Comparison of ENCODE assay signal across 8 cellular contexts in genomic region chr2:235666240-235666781, GRCh38.
DNase-seq lines count a peak whose midpoint lies in the region; ATAC-seq and TF ChIP-seq lines count a peak whose summit lies in the region.

No MANE protein-coding gene starts in this region.

- H3K9ac ChIP-seq in colonic mucosa (ENCODE audit: low read depth in 2 of 2, low read length in 2 of 2) = no peak overlapping the region

- peak; percentile 33 for DNase-seq in SIG-M5 treated with dmso at 0.1 percent for 504 hours (lab: John Stamatoyannopoulos, UW; ENCODE audit: unreplicated experiment)
- DNase-seq in SIG-M5 (lab: John Stamatoyannopoulos, UW) = no peak
- peak; percentile 77 to 82 for DNase-seq in NCI-H524 (lab: John Stamatoyannopoulos, UW)
- peak; percentile 70 for DNase-seq in colonic mucosa
- DNase-seq in kidney epithelial cell (ENCODE audit: low read depth) = no peak
- DNase-seq in substantia nigra (lab: John Stamatoyannopoulos, UW) = peak in 22 of 49 donors; percentile 22 to 74 (median 44)
- DNase-seq in stimulated activated CD4-positive, alpha-beta T cell treated with anti-CD3 and anti-CD28 coated beads, Interleukin-2, amount 100 ng/mL, for 48 hours = no peak

- TF ChIP-seq CTCF in colonic mucosa (IDR thresholded peaks at IDR 0.05) (no peak), kidney epithelial cell (IDR thresholded peaks at IDR 0.05; ENCODE audit: insufficient read depth, low read length, poor library complexity, severe bottlenecking) (no peak)

- no peaks in the 10 kb centered on the region for H3K9me3 ChIP-seq in colonic mucosa

- H3K4me3 ChIP-seq in colonic mucosa (no peak overlapping the region), kidney epithelial cell (ENCODE audit: low read depth, low read length) (peak overlapping the region; percentile 3)

- no peaks in the 10 kb centered on the region for H3K27me3 ChIP-seq in colonic mucosa
- H3K27me3 ChIP-seq in kidney epithelial cell (ENCODE audit: control insufficient read depth, insufficient read depth, low read length) = peaks cover 5% of the 10 kb centered on the region

- H3K27ac ChIP-seq in colonic mucosa (no peak overlapping the region), substantia nigra (ENCODE audit: low read depth, low read length, poor library complexity, severe bottlenecking) (peak overlapping the region; percentile 59)

- no peaks in the 10 kb centered on the region for H3K4me1 ChIP-seq in colonic mucosa

- intact Hi-C loops in colonic mucosa (cut with DNase I) = no loop called here

- no peaks in the 10 kb centered on the region for H3K36me3 ChIP-seq in colonic mucosa
- no peaks in the 10 kb centered on the region for H3K36me3 ChIP-seq in kidney epithelial cell (ENCODE audit: control insufficient read depth, insufficient read depth, low read length)

- ATAC-seq in HG03159 (IDR thresholded peaks at IDR 0.05; ENCODE audit: unreplicated experiment) = no peak

Comparison
In these comparisons a context has a peak if more than half of its experiments do, and no peak if none do; other contexts are left out.
1. DNase-seq: peak in SIG-M5 treated with dmso at 0.1 percent for 504 hours (single experiment), NCI-H524 (2 of 2) and colonic mucosa (single experiment); none in SIG-M5 (single experiment), kidney epithelial cell (single experiment) and stimulated activated CD4-positive, alpha-beta T cell treated with anti-CD3 and anti-CD28 coated beads, Interleukin-2, amount 100 ng/mL, for 48 hours (0 of 2).